In genomic region chr1:219173758-219174671, GRCh38 we compare ENCODE assay signal across 1 cellular context.
TF ChIP-seq lines count a peak whose summit lies in the region.

Gene LYPLAL1, plus strand, starts transcription at chr1:219173878. Its CDS starts 13 bp downstream, at chr1:219173891.

TF ChIP-seq in HepG2, 621 proteins besides CTCF, POLR2A, EP300 and RAD21 (continued from another document and continues in another):
- TF ChIP-seq TFAP4 (IDR thresholded peaks at IDR 0.05; ENCODE audit: borderline replicate concordance, low read depth) (0 out of 2 replicates have a peak, but pooled peaks have one; percentile 8), NR2F1 (CRISPR knock-in tag; IDR thresholded peaks at IDR 0.05) (no peak), ZNF501 (CRISPR knock-in tag; IDR thresholded peaks at IDR 0.05) (peak; percentile 64), ZNF513 (CRISPR knock-in tag; conservative IDR thresholded peaks at IDR 0.05) (no peak), KDM5A (IDR thresholded peaks at IDR 0.05; ENCODE audit: borderline replicate concordance, low read length) (no peak; the same call in 1 of the 2 replicates), CC2D1A (CRISPR knock-in tag; IDR thresholded peaks at IDR 0.05) (no peak), ZFP36L2 (CRISPR knock-in tag; IDR thresholded peaks at IDR 0.05) (no peak; the same call in 1 of the 2 replicates), MZF1 (CRISPR knock-in tag; IDR thresholded peaks at IDR 0.05; ENCODE audit: borderline replicate concordance) (no peak), ZNF780A (CRISPR knock-in tag; IDR thresholded peaks at IDR 0.05) (peak; percentile 72; the same call in 1 of the 2 replicates), HIVEP1 (CRISPR knock-in tag; IDR thresholded peaks at IDR 0.05) (peak; percentile 33; the same call in 1 of the 2 replicates), RXRA (CRISPR knock-in tag; IDR thresholded peaks at IDR 0.05) (peak; percentile 61), ZNF318 (CRISPR knock-in tag; IDR thresholded peaks at IDR 0.05) (0 out of 2 replicates have a peak, but pooled peaks have one; percentile 42), ZFP1 (CRISPR knock-in tag; IDR thresholded peaks at IDR 0.05) (no peak), ZNF792 (CRISPR knock-in tag; IDR thresholded peaks at IDR 0.05) (peak; percentile 83; the same call in 1 of the 2 replicates), KDM4B (CRISPR knock-in tag; IDR thresholded peaks at IDR 0.05) (no peak; the same call in 1 of the 2 replicates), ZHX2 (IDR thresholded peaks at IDR 0.05; ENCODE audit: low read depth) (no peak), ZHX2 (CRISPR knock-in tag; IDR thresholded peaks at IDR 0.05; ENCODE audit: borderline replicate concordance) (no peak), ZBTB26 (CRISPR knock-in tag; IDR thresholded peaks at IDR 0.05; ENCODE audit: borderline replicate concordance) (peak; percentile 88), HNRNPUL1 (IDR thresholded peaks at IDR 0.05; ENCODE audit: low read depth, low read length) (no peak), MTA3 (CRISPR knock-in tag; IDR thresholded peaks at IDR 0.05) (no peak), ZBTB4 (CRISPR knock-in tag; IDR thresholded peaks at IDR 0.05; ENCODE audit: borderline replicate concordance) (no peak), MBNL3 (CRISPR knock-in tag; conservative IDR thresholded peaks at IDR 0.05) (no peak), ZNF883 (CRISPR knock-in tag; IDR thresholded peaks at IDR 0.05; ENCODE audit: not compliant biosample characterization) (peak; percentile 84), ZNF747 (CRISPR knock-in tag; IDR thresholded peaks at IDR 0.05; ENCODE audit: borderline replicate concordance) (no peak), PAF1 (CRISPR knock-in tag; IDR thresholded peaks at IDR 0.05) (no peak), SIX1 (CRISPR knock-in tag; IDR thresholded peaks at IDR 0.05; ENCODE audit: borderline replicate concordance) (no peak), KLF13 (CRISPR knock-in tag; IDR thresholded peaks at IDR 0.05) (no peak), ZSCAN22 (CRISPR knock-in tag; IDR thresholded peaks at IDR 0.05) (peak; percentile 98), MEF2D (CRISPR knock-in tag; IDR thresholded peaks at IDR 0.05) (no peak), NCOA2 (CRISPR knock-in tag; IDR thresholded peaks at IDR 0.05) (peak; percentile 18; the same call in 1 of the 2 replicates), ZNF629 (CRISPR knock-in tag; conservative IDR thresholded peaks at IDR 0.05) (0 out of 2 replicates have a peak, but pooled peaks have one; percentile 13), TOPORS (CRISPR knock-in tag; IDR thresholded peaks at IDR 0.05) (peak; percentile 70; the same call in 1 of the 2 replicates), SRSF9 (IDR thresholded peaks at IDR 0.05; ENCODE audit: borderline replicate concordance, insufficient read depth, low read depth, low read length, poor library complexity, severe bottlenecking) (no peak), FOXA3 (CRISPR knock-in tag; IDR thresholded peaks at IDR 0.05) (0 out of 2 replicates have a peak, but pooled peaks have one; percentile 12), ZNF761 (CRISPR knock-in tag; conservative IDR thresholded peaks at IDR 0.05) (peak; percentile 69; the same call in 1 of the 2 replicates), ARHGAP35 (CRISPR knock-in tag; IDR thresholded peaks at IDR 0.05; ENCODE audit: borderline replicate concordance) (no peak; the same call in 1 of the 2 replicates), RFXAP (CRISPR knock-in tag; IDR thresholded peaks at IDR 0.05; ENCODE audit: borderline replicate concordance) (no peak), MYC (CRISPR knock-in tag; IDR thresholded peaks at IDR 0.05; ENCODE audit: borderline replicate concordance) (peak; percentile 91), GPBP1L1 (CRISPR knock-in tag; IDR thresholded peaks at IDR 0.05) (no peak)
